Comparison of ENCODE assay signal across 26 cellular contexts in the genomic region with DNA sequence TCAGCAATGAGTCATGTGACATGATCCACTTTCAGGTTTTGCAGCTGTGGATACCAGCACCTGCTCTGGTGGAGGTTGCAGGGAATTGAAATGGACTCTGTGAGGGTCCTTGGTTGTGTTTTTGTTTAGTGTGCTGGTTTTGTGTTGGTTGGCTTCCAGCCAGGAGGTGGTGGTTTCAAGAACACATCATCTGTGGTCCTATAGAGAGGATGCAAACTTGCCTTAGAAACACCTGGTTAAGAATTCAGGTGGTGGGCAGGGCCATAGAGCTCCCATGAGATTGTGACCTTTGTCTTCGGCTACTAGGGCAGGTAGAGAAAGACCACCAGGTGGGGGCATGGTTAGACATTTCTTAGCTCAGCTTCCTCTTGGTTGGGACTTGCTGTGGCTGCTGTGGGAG. TPM values are rescaled to one million over a fixed set of nuclear protein-coding genes. Genes with fewer than 3 reads are reported as not detected.
"Had no signal": no experiment of that assay in that cellular context is flagged by ENCODE, and none has a peak within 500 bp of the region (broad histone marks: within the 10 kb centered on the region; RNA-seq: fewer than 3 reads in every experiment).

No MANE protein-coding gene starts in this region.

- H3K9me3 Mint-ChIP-seq: activated naive CD4-positive, alpha-beta T cell treated with anti-CD3 and anti-CD28 coated beads, Interleukin-2, amount 10 ng/mL, durations not matched to agents 7 days and 5 days had no signal

- H3K27ac Mint-ChIP-seq: activated B cell treated with CpG ODN at 0.5 μM for 24 hours; activated CD4-positive, alpha-beta T cell treated with anti-CD3 and anti-CD28 coated beads, Interleukin-2, amount 10 ng/mL, durations not matched to agents 24 days and 14 days; activated naive CD4-positive, alpha-beta T cell treated with anti-CD3 and anti-CD28 coated beads, Interleukin-2, amount 10 ng/mL, durations not matched to agents 7 days and 5 days; activated naive CD8-positive, alpha-beta T cell treated with anti-CD3 and anti-CD28 coated beads for 36 hours; activated T-helper 17 cell treated with anti-CD3 and anti-CD28 coated beads, Interleukin-2, amount 50 U/mL, for 72 hours; T-cell had no signal

- H3K27me3 Mint-ChIP-seq: activated B cell treated with CpG ODN at 0.5 μM for 24 hours; activated CD4-positive, alpha-beta T cell treated with anti-CD3 and anti-CD28 coated beads, Interleukin-2, amount 10 ng/mL, durations not matched to agents 24 days and 14 days; activated naive CD4-positive, alpha-beta T cell treated with anti-CD3 and anti-CD28 coated beads, Interleukin-2, amount 10 ng/mL, durations not matched to agents 7 days and 5 days; activated naive CD8-positive, alpha-beta T cell treated with anti-CD3 and anti-CD28 coated beads for 36 hours; activated T-helper 17 cell treated with anti-CD3 and anti-CD28 coated beads, Interleukin-2, amount 50 U/mL, for 72 hours; T-cell had no signal

- H3K27ac ChIP-seq: SK-N-MC had no signal

- DNase-seq: activated B cell treated with CpG ODN at 0.5 μM for 24 hours; activated CD4-positive, alpha-beta T cell treated with anti-CD3 and anti-CD28 coated beads for 1 hour; activated CD4-positive, alpha-beta T cell treated with anti-CD3 and anti-CD28 coated beads, Interleukin-2, amount 10 ng/mL, durations not matched to agents 24 days and 14 days; activated CD4-positive, alpha-beta T cell treated with anti-CD3 and anti-CD28 coated beads, Interleukin-2, amount 50 U/mL, for 48 hours; activated gamma-delta T cell; activated naive CD4-positive, alpha-beta T cell treated with anti-CD3 and anti-CD28 coated beads, Interleukin-2, amount 10 ng/mL, durations not matched to agents 7 days and 5 days; activated naive CD8-positive, alpha-beta T cell treated with anti-CD3 and anti-CD28 coated beads for 36 hours; activated T-cell treated with anti-CD3 and anti-CD28 coated beads, Interleukin-2, amount 50 U/mL, for 4 hours; cerebellar nuclear complex; NCI-H1092; NCI-H1417; NCI-H1694; NCI-H2029 treated with DMSO at 0.1 percent for 48 hours; NCI-H524; NCI-H774; OCI-M1; RPMI8226; T-cell; T-helper 2 cell; T1000 had no signal

- H3K4me1 Mint-ChIP-seq: activated B cell treated with CpG ODN at 0.5 μM for 24 hours; activated CD4-positive, alpha-beta T cell treated with anti-CD3 and anti-CD28 coated beads, Interleukin-2, amount 10 ng/mL, durations not matched to agents 24 days and 14 days; activated naive CD4-positive, alpha-beta T cell treated with anti-CD3 and anti-CD28 coated beads, Interleukin-2, amount 10 ng/mL, durations not matched to agents 7 days and 5 days; activated naive CD8-positive, alpha-beta T cell treated with anti-CD3 and anti-CD28 coated beads for 36 hours; activated T-helper 17 cell treated with anti-CD3 and anti-CD28 coated beads, Interleukin-2, amount 50 U/mL, for 72 hours; T-cell had no signal

- H3K4me3 Mint-ChIP-seq: activated B cell treated with CpG ODN at 0.5 μM for 24 hours; activated CD4-positive, alpha-beta T cell treated with anti-CD3 and anti-CD28 coated beads, Interleukin-2, amount 10 ng/mL, durations not matched to agents 24 days and 14 days; activated naive CD4-positive, alpha-beta T cell treated with anti-CD3 and anti-CD28 coated beads, Interleukin-2, amount 10 ng/mL, durations not matched to agents 7 days and 5 days; activated naive CD8-positive, alpha-beta T cell treated with anti-CD3 and anti-CD28 coated beads for 36 hours; activated T-cell treated with anti-CD3 and anti-CD28 coated beads, Interleukin-2, amount 50 U/mL, for 4 hours; activated T-helper 17 cell treated with anti-CD3 and anti-CD28 coated beads, Interleukin-2, amount 50 U/mL, for 72 hours; T-cell had no signal

- H3K4me3 ChIP-seq: SK-N-MC had no signal

- H3K36me3 Mint-ChIP-seq: activated naive CD4-positive, alpha-beta T cell treated with anti-CD3 and anti-CD28 coated beads, Interleukin-2, amount 10 ng/mL, durations not matched to agents 7 days and 5 days; activated naive CD8-positive, alpha-beta T cell treated with anti-CD3 and anti-CD28 coated beads for 36 hours; T-cell had no signal

- ATAC-seq: activated T-cell treated with anti-CD3 and anti-CD28 coated beads, Interleukin-2, amount 50 U/mL, for 4 hours; activated T-helper 17 cell treated with anti-CD3 and anti-CD28 coated beads, Interleukin-2, amount 50 U/mL, for 72 hours; Panc1; Right ventricle myocardium inferior; T-cell had no signal

RNA-seq across cellular contexts. Expression of a gene that starts 59.2 kb away (rescaled TPM):
- total RNA-seq: activated B cell treated with CpG ODN at 0.5 μM for 24 hours; activated CD4-positive, alpha-beta T cell treated with anti-CD3 and anti-CD28 coated beads, Interleukin-2, amount 10 ng/mL, durations not matched to agents 24 days and 14 days; activated naive CD8-positive, alpha-beta T cell treated with anti-CD3 and anti-CD28 coated beads for 36 hours; activated T-helper 17 cell treated with anti-CD3 and anti-CD28 coated beads, Interleukin-2, amount 50 U/mL, for 72 hours; cardiac septum; MCF 10A; Right ventricle myocardium inferior had no signal
